Comparison of ENCODE assay signal across 16 cellular contexts in genomic region chr3:20022954-20023644, GRCh38. TPM values are rescaled to one million over a fixed set of nuclear protein-coding genes. Genes with fewer than 3 reads are reported as not detected.
DNase-seq lines count a peak whose midpoint lies in the region; ATAC-seq and TF ChIP-seq lines count a peak whose summit lies in the region.
"Had no signal": no experiment of that assay in that cellular context is flagged by ENCODE, and none has a peak within 500 bp of the region (broad histone marks: within the 10 kb centered on the region; RNA-seq: fewer than 3 reads in every experiment).

No MANE protein-coding gene starts in this region.

- H3K4me3 ChIP-seq in Karpas-422 (ENCODE audit: low read length) (no peak overlapping the region), WERI-Rb-1 (ENCODE audit: low read depth, low read length) (no peak overlapping the region), lower lobe of right lung (no peak overlapping the region), subcutaneous abdominal adipose tissue (ENCODE audit: low read depth in 1 of 5, low read length in 5 of 5) (no peak overlapping the region)
- H3K4me3 ChIP-seq: BLaER1 treated with 17β-estradiol and CSF1 and Interleukin-3, amounts not matched to agents 10 nM and 100 nM; Peyer's patch had no signal

- ATAC-seq in lower lobe of right lung: no peak
- ATAC-seq in HG02970 (IDR thresholded peaks at IDR 0.05; ENCODE audit: low FRiP score, unreplicated experiment): no peak

- no peaks in the 10 kb centered on the region for H4K20me1 ChIP-seq in Karpas-422 (ENCODE audit: insufficient read depth, low read depth, low read length)
- H4K20me1 ChIP-seq: BLaER1 treated with 17β-estradiol and CSF1 and Interleukin-3, amounts not matched to agents 10 nM and 100 nM had no signal

- H3K9me3 ChIP-seq in Karpas-422 (ENCODE audit: low read length) (no peaks in the 10 kb centered on the region), WERI-Rb-1 (ENCODE audit: severe bottlenecking) (no peaks in the 10 kb centered on the region), lower lobe of right lung (no peaks in the 10 kb centered on the region), subcutaneous abdominal adipose tissue (ENCODE audit: control insufficient read depth in 5 of 5, low read length in 5 of 5) (no peaks in the 10 kb centered on the region)
- H3K9me3 ChIP-seq: BLaER1 treated with 17β-estradiol and CSF1 and Interleukin-3, amounts not matched to agents 10 nM and 100 nM; Peyer's patch had no signal

- H3K4me1 ChIP-seq in Karpas-422 (ENCODE audit: low read length) (peaks cover 7% of the 10 kb centered on the region), lower lobe of right lung (peaks cover 23% of the 10 kb centered on the region), subcutaneous abdominal adipose tissue (ENCODE audit: control insufficient read depth in 5 of 5, insufficient read depth in 5 of 5, low read length in 5 of 5) (peaks cover 2 to 33% (median 10%) of the 10 kb centered on the region in 5 donors)

- no peak overlapping the region for H3K27ac ChIP-seq in Karpas-422 (ENCODE audit: low read length)
- peak overlapping the region; percentile 22 for H3K27ac ChIP-seq in WERI-Rb-1
- peak overlapping the region; percentile 41 for H3K27ac ChIP-seq in lower lobe of right lung
- H3K27ac ChIP-seq in subcutaneous abdominal adipose tissue (ENCODE audit: low read depth, low read length): peak overlapping the region; percentile 35
- H3K27ac ChIP-seq: BLaER1 treated with 17β-estradiol and CSF1 and Interleukin-3, amounts not matched to agents 10 nM and 100 nM had no signal

- intact Hi-C loops in lower lobe of right lung (cut with DNase I): no loop called here

- H2AFZ ChIP-seq in Karpas-422 (ENCODE audit: low read length): peak overlapping the region; percentile 43; the same call in 1 of the 2 replicates

- no peaks in the 10 kb centered on the region for H3K9me2 ChIP-seq in Karpas-422 (replicated peaks; ENCODE audit: insufficient read depth, low read length)

- H3K27me3 ChIP-seq in Karpas-422 (ENCODE audit: low read length) (no peaks in the 10 kb centered on the region), WERI-Rb-1 (ENCODE audit: insufficient read depth, low read depth, severe bottlenecking) (no peaks in the 10 kb centered on the region), lower lobe of right lung (ENCODE audit: low read depth) (no peaks in the 10 kb centered on the region), subcutaneous abdominal adipose tissue (ENCODE audit: control insufficient read depth in 5 of 5, insufficient read depth in 4 of 5, low read length in 5 of 5) (no peaks in the 10 kb centered on the region)
- H3K27me3 ChIP-seq: BLaER1 treated with 17β-estradiol and CSF1 and Interleukin-3, amounts not matched to agents 10 nM and 100 nM; Peyer's patch had no signal

- no peak for DNase-seq in Karpas-422
- no peak for DNase-seq in WERI-Rb-1
- DNase-seq in lower lobe of right lung: no peak
- DNase-seq in activated effector memory CD4-positive, alpha-beta T cell treated with anti-CD3 and anti-CD28 coated beads, Interleukin-2, amount 50 U/mL, for 16 hours: no peak
- no peak for DNase-seq in NOMO-1 treated with DMSO at 0.1 percent for 48 hours (lab: John Stamatoyannopoulos, UW; ENCODE audit: unreplicated experiment)
- no peak for DNase-seq in NCI-H526 treated with DMSO at 0.1 percent for 48 hours (lab: John Stamatoyannopoulos, UW)
- DNase-seq: activated CD4-positive, alpha-beta T cell treated with anti-CD3 and anti-CD28 coated beads, Interleukin-2, amount 10 ng/mL, durations not matched to agents 7 days and 5 days; NCI-H1105; Peyer's patch; stimulated activated CD4-positive, alpha-beta T cell treated with anti-CD3 and anti-CD28 coated beads, Interleukin-15, amount 100 ng/mL, for 24 hours; T-helper 1 cell had no signal

- H3K4me2 ChIP-seq in Karpas-422 (ENCODE audit: low read depth, low read length, poor library complexity, severe bottlenecking): no peak overlapping the region

- no peak overlapping the region for H3K9ac ChIP-seq in Karpas-422 (ENCODE audit: low read length)
- H3K9ac ChIP-seq in subcutaneous abdominal adipose tissue (ENCODE audit: low read length in 5 of 5): no peak overlapping the region

- TF ChIP-seq CTCF in WERI-Rb-1 (IDR thresholded peaks at IDR 0.05; ENCODE audit: low read depth, low read length) (no peak), lower lobe of right lung (IDR thresholded peaks at IDR 0.05) (no peak)

- no peaks in the 10 kb centered on the region for H3K36me3 ChIP-seq in Karpas-422 (ENCODE audit: insufficient read depth, low read length)
- no peaks in the 10 kb centered on the region for H3K36me3 ChIP-seq in WERI-Rb-1
- no peaks in the 10 kb centered on the region for H3K36me3 ChIP-seq in lower lobe of right lung
- H3K36me3 ChIP-seq in subcutaneous abdominal adipose tissue (ENCODE audit: control insufficient read depth in 5 of 5, insufficient read depth in 5 of 5, low read length in 5 of 5): no peaks in the 10 kb centered on the region
- H3K36me3 ChIP-seq: BLaER1 treated with 17β-estradiol and CSF1 and Interleukin-3, amounts not matched to agents 10 nM and 100 nM; Peyer's patch had no signal

- no peaks in the 10 kb centered on the region for H3K79me2 ChIP-seq in Karpas-422 (ENCODE audit: low read length)

RNA-seq across cellular contexts. Expression of gene PP2D1, which starts 11.0 kb away (rescaled TPM):
- not detected in 2 replicates for total RNA-seq in Karpas-422 (2014; rRNA removed; shearing (Covaris generic); ENCODE audit: low replicate concordance)
- total RNA-seq in lower lobe of right lung: not detected
- total RNA-seq: activated CD4-positive, alpha-beta T cell treated with anti-CD3 and anti-CD28 coated beads, Interleukin-2, amount 10 ng/mL, durations not matched to agents 7 days and 5 days; liver; omental fat pad; Peyer's patch had no signal

RNA-seq across cellular contexts. Expression of gene KAT2B, which starts 17.1 kb away (rescaled TPM):
- 37.7 and 45.8 TPM in 2 replicates for total RNA-seq in Karpas-422 (2014; rRNA removed; shearing (Covaris generic); ENCODE audit: low replicate concordance)
- 41.4 TPM for total RNA-seq in lower lobe of right lung
